11 cellular contexts compared by ENCODE assay signal in genomic region chr9:88781500-88782391, GRCh38.
DNase-seq lines count a peak whose midpoint lies in the region; ATAC-seq, FAIRE-seq and TF ChIP-seq lines count a peak whose summit lies in the region.
"Had no signal": no experiment of that assay in that cellular context is flagged by ENCODE, and none has a peak within 500 bp of the region (broad histone marks: within the 10 kb centered on the region; RNA-seq: fewer than 3 reads in every experiment).

No MANE protein-coding gene starts in this region.

- in situ Hi-C loops in KBM-7 (cut with MboI; ENCODE audit: low pct_unique_long_range_greater_than_20kb, low sequenced_read_pairs) (no loop called here), brain microvascular endothelial cell (cut with HindIII; ENCODE audit: low pct_ligation_motif_present, low sequenced_read_pairs) (no loop called here)

- H3K9ac ChIP-seq in liver (ENCODE audit: low read depth in 1 of 2, low read length in 2 of 2) = no peak overlapping the region

- H3K27me3 ChIP-seq in A673 (replicated peaks; ENCODE audit: insufficient read depth, low read depth, low read length, poor library complexity) (no peaks in the 10 kb centered on the region), brain microvascular endothelial cell (replicated peaks) (no peaks in the 10 kb centered on the region), liver (ENCODE audit: control insufficient read depth in 4 of 4, insufficient read depth in 4 of 4, low read length in 3 of 4) (peaks cover 0 to 4% (median 0%) of the 10 kb centered on the region in 4 donors)

- H3K36me3 ChIP-seq in A673 (ENCODE audit: insufficient read depth, low read length, poor library complexity, severe bottlenecking) = no peaks in the 10 kb centered on the region
- no peaks in the 10 kb centered on the region for H3K36me3 ChIP-seq in brain microvascular endothelial cell (replicated peaks)
- H3K36me3 ChIP-seq in liver (ENCODE audit: control insufficient read depth in 4 of 4, insufficient read depth in 3 of 4, low read depth in 1 of 4, low read length in 3 of 4) = no peaks in the 10 kb centered on the region

- CTCF ChIA-PET in A673 (lab: Charles Lee) = interaction anchor here (0.6 to 1.3 kb wide), 4 partner anchors 9 to 497 kb away, joined by 3 to 8 read pairs (median 3); no protein-coding TSS in a partner anchor

- no TSS peak for BruUV-seq in A673 (replicated peaks; lab: Mats Ljungman, UMichigan)

- peak; percentile 30 to 54 for TF ChIP-seq RAD21 in liver (IDR thresholded peaks at IDR 0.05)

- H3K27ac ChIP-seq in A673 (ENCODE audit: low read depth, low read length, poor library complexity, severe bottlenecking) = peak overlapping the region; percentile 24
- H3K27ac ChIP-seq in brain microvascular endothelial cell = peak overlapping the region; percentile 79
- H3K27ac ChIP-seq in liver (ENCODE audit: low read depth in 1 of 2, low read length in 2 of 2) = peak overlapping the region in 1 of 2 donors; percentile 12
- H3K27ac ChIP-seq: skin epidermis had no signal

- DNase-seq in A673 (ENCODE audit: low spot score) (peak; percentile 93), KBM-7 (peak; percentile 92), brain microvascular endothelial cell (peak; percentile 92), GM12892 (ENCODE audit: insufficient read length) (no peak), GOT3 (lab: John Stamatoyannopoulos, UW) (no peak)
- no peak for DNase-seq in stimulated activated CD4-positive, alpha-beta T cell treated with anti-CD3 and anti-CD28 coated beads, Interleukin-12 subunit alpha, Interleukin-12 subunit beta, amount 100 ng/mL, for 4 hours
- DNase-seq: DMS79 treated with DMSO at 0.1 percent for 48 hours, NCI-H1436 had no signal

- 55% methylated on average over 8 of the region's 8 CpGs for WGBS in liver

- FAIRE-seq in GM12892 (lab: Jason Lieb, UNC) = no peak

- H3K4me3 ChIP-seq in A673 (ENCODE audit: low read depth, low read length, poor library complexity, severe bottlenecking) (no peak overlapping the region), brain microvascular endothelial cell (ENCODE audit: low read depth, low read length) (no peak overlapping the region), liver (ENCODE audit: low read depth in 1 of 3, low read length in 3 of 3) (no peak overlapping the region)
- H3K4me3 ChIP-seq: skin epidermis had no signal

- no peak for ATAC-seq in HG02852 (IDR thresholded peaks at IDR 0.05; ENCODE audit: unreplicated experiment)

- H3K4me1 ChIP-seq in A673 (ENCODE audit: insufficient read depth, low read length, poor library complexity, severe bottlenecking) (peaks cover 45% of the 10 kb centered on the region), liver (ENCODE audit: control insufficient read depth in 4 of 4, insufficient read depth in 4 of 4, low read length in 3 of 4) (peaks cover 0 to 6% (median 0%) of the 10 kb centered on the region in 4 donors)

- TF ChIP-seq CTCF in A673 (conservative IDR thresholded peaks at IDR 0.05; ENCODE audit: low read depth, low read length) = peak; percentile 75
- peak; percentile 87 for TF ChIP-seq CTCF in brain microvascular endothelial cell (IDR thresholded peaks at IDR 0.05; ENCODE audit: low read depth, low read length, missing control alignments)
- TF ChIP-seq CTCF in liver (IDR thresholded peaks at IDR 0.05; ENCODE audit: low read depth, low read length, missing input control) = no peak

- no peak for TF ChIP-seq POLR2A in GM12892 (IDR thresholded peaks at IDR 0.05; ENCODE audit: low read depth, low read length)

- no peaks in the 10 kb centered on the region for H3K9me3 ChIP-seq in A673 (ENCODE audit: low read depth, low read length, poor library complexity, severe bottlenecking)
- H3K9me3 ChIP-seq in liver (ENCODE audit: control insufficient read depth in 4 of 4, low read length in 3 of 4) = no peaks in the 10 kb centered on the region

- intact Hi-C loops in A673 (cut with micrococcal nuclease; ENCODE audit: unreplicated experiment) = loop anchor here (5.0 kb wide), 1 partner anchor 211 kb away; the partner anchor contains the start of gene S1PR3

- POLR2A ChIA-PET in A673 (lab: Charles Lee; ENCODE audit: low non-redundant PET) = no interaction called here

TF ChIP-seq in liver, 16 proteins besides CTCF, POLR2A, EP300 and RAD21:
- TF ChIP-seq HNF4A (conservative IDR thresholded peaks at IDR 0.05) = no peak
- TF ChIP-seq NR2F2 (IDR thresholded peaks at IDR 0.05) = peak; percentile 91
- TF ChIP-seq YY1 (IDR thresholded peaks at IDR 0.05) = no peak
- TF ChIP-seq RXRA (IDR thresholded peaks at IDR 0.05) = peak; percentile 24 to 33
- TF ChIP-seq SP1 (IDR thresholded peaks at IDR 0.05) = peak; percentile 6
- no peak for TF ChIP-seq FOXA2 (IDR thresholded peaks at IDR 0.05)
- TF ChIP-seq JUND (IDR thresholded peaks at IDR 0.05) = peak; percentile 44 to 61
- no peak for TF ChIP-seq TAF1 (conservative IDR thresholded peaks at IDR 0.05)
- no peak for TF ChIP-seq ZBTB33 (IDR thresholded peaks at IDR 0.05)
- TF ChIP-seq GABPA (IDR thresholded peaks at IDR 0.05 in 1 of 2, conservative IDR thresholded peaks at IDR 0.05 in 1 of 2) = no peak
- no peak for TF ChIP-seq REST (IDR thresholded peaks at IDR 0.05)
- TF ChIP-seq MAX (IDR thresholded peaks at IDR 0.05) = no peak
- TF ChIP-seq HNF4G (IDR thresholded peaks at IDR 0.05) = no peak
- TF ChIP-seq EGR1 (IDR thresholded peaks at IDR 0.05; ENCODE audit: low read depth in 2 of 2) = no peak
- peak; percentile 27 for TF ChIP-seq ATF3 (IDR thresholded peaks at IDR 0.05)
TF ChIP-seq in liver: peak in this region for 5.

Comparison
In these comparisons a context has a peak if more than half of its experiments do, and no peak if none do; other contexts are left out.
1. DNase-seq: peak in A673 (single experiment), KBM-7 (single experiment) and brain microvascular endothelial cell (single experiment); none in stimulated activated CD4-positive, alpha-beta T cell treated with anti-CD3 and anti-CD28 coated beads, Interleukin-12 subunit alpha, Interleukin-12 subunit beta, amount 100 ng/mL, for 4 hours (single experiment), GM12892 (single experiment) and GOT3 (single experiment).